In genomic region chr12:80936642-80937390, GRCh38 we compare ENCODE assay signal across 8 cellular contexts. TPM values are rescaled to one million over a fixed set of nuclear protein-coding genes. Genes with fewer than 3 reads are reported as not detected.
DNase-seq lines count a peak whose midpoint lies in the region; ATAC-seq and TF ChIP-seq lines count a peak whose summit lies in the region.

No MANE protein-coding gene starts in this region.

- H3K4me1 ChIP-seq in right lobe of liver (peaks cover 0 to 32% (median 0%) of the 10 kb centered on the region in 4 donors), thoracic aorta (ENCODE audit: control insufficient read depth in 1 of 2, low read depth in 2 of 2) (peaks cover 0 to 6% of the 10 kb centered on the region in 2 donors)

- H3K36me3 ChIP-seq in right lobe of liver (no peaks in the 10 kb centered on the region), thoracic aorta (no peaks in the 10 kb centered on the region)

- H3K4me3 ChIP-seq in AG09309 (ENCODE audit: control insufficient read depth, low read depth, low read length): peak overlapping the region; percentile 70
- H3K4me3 ChIP-seq in right lobe of liver: peak overlapping the region; percentile 64 to 78 (median 78)
- peak overlapping the region; percentile 79 for H3K4me3 ChIP-seq in thoracic aorta

- DNase-seq in AG09309 (ENCODE audit: low read depth) (no peak), NCI-H460 (ENCODE audit: extremely low read depth, low read depth) (peak; percentile 28), dermis blood vessel endothelial cell (peak; percentile 39), right lobe of liver (peak; percentile 77 to 88 (median 86)), thoracic aorta (ENCODE audit: low spot score) (no peak), superior temporal gyrus (ENCODE audit: extremely low spot score) (no peak)

- ATAC-seq in GM18520 (IDR thresholded peaks at IDR 0.05; ENCODE audit: unreplicated experiment): peak; percentile 24
- peak; percentile 50 for ATAC-seq in HG02884 (IDR thresholded peaks at IDR 0.05; ENCODE audit: unreplicated experiment)
- ATAC-seq in right lobe of liver: peak; percentile 67 to 88 (median 84)
- peak; percentile 22 for ATAC-seq in thoracic aorta (ENCODE audit: insufficient number of reproducible peaks, low FRiP score, low read depth)

- H3K27me3 ChIP-seq in right lobe of liver: no peaks in the 10 kb centered on the region
- H3K27me3 ChIP-seq in thoracic aorta (replicated peaks; ENCODE audit: insufficient read depth): no peaks in the 10 kb centered on the region

- TF ChIP-seq POLR2A in right lobe of liver (IDR thresholded peaks at IDR 0.05): peak; percentile 88

- 0% methylated on average over 8 of the region's 67 CpGs for WGBS in right lobe of liver (ENCODE audit: insufficient coverage, low coverage, low lambda C conversion rate, missing lambda C conversion rate)

- H3K27ac ChIP-seq in right lobe of liver (peak overlapping the region; percentile 97 to 99 (median 97)), thoracic aorta (peak overlapping the region in 1 of 2 donors; percentile 46)

- H3K9me3 ChIP-seq in right lobe of liver (no peaks in the 10 kb centered on the region), thoracic aorta (no peaks in the 10 kb centered on the region)

- intact Hi-C loops in right lobe of liver (cut with DNase I): no loop called here

- no peak for TF ChIP-seq CTCF in AG09309 (IDR thresholded peaks at IDR 0.05; ENCODE audit: control insufficient read depth, insufficient read depth, low read depth, low read length, missing control alignments)
- peak in 1 of 4 donors; percentile 7 for TF ChIP-seq CTCF in right lobe of liver (IDR thresholded peaks at IDR 0.05)
- no peak for TF ChIP-seq CTCF in thoracic aorta (IDR thresholded peaks at IDR 0.05)

RNA-seq across cellular contexts. Expression of gene LIN7A, which starts 0.9 kb away (rescaled TPM):
- 42.9 TPM in 2 replicates for total RNA-seq in NCI-H460 (2014; rRNA removed; shearing (Covaris generic))
- polyA plus RNA-seq in NCI-H460 (2014; cell fraction: nucleus; rRNA removed): 48.9 and 59.4 TPM in 2 replicates
- total RNA-seq in dermis blood vessel endothelial cell (0.19 and 1.2 TPM in 2 replicates), right lobe of liver (10 to 100 TPM; 13.4 to 23.0 (median 20.2) TPM), thoracic aorta (1 to 10 TPM in 1 of 2 donors, under 1 TPM in 1; 0.41 to 5.8 TPM)

Comparison
In these comparisons a context has a peak if more than half of its experiments do, and no peak if none do; other contexts are left out.
1. DNase-seq: peak in NCI-H460 (single experiment), dermis blood vessel endothelial cell (single experiment) and right lobe of liver (3 of 3); none in AG09309 (single experiment), thoracic aorta (single experiment) and superior temporal gyrus (single experiment).
2. ATAC-seq: peak in every context shown above with its lines; median percentile 84 in right lobe of liver; 50 in HG02884; 24 in GM18520; 22 in thoracic aorta.
3. Peak in every context shown above with its lines, with median percentiles within 50 percentile points of each other: H3K4me3 ChIP-seq.